ENCODE assay signal across 1 cellular context in genomic region chr2:166375736-166376487, GRCh38.
TF ChIP-seq lines count a peak whose summit lies in the region.

SCN9A (minus strand) TSS chr2:166375944; CDS start chr2:166311756, 64,188 bp downstream.

TF ChIP-seq in H1, 55 proteins besides CTCF, POLR2A, EP300 and RAD21 (continued from another document):
- TF ChIP-seq USF2 (IDR thresholded peaks at IDR 0.05; ENCODE audit: low read length) (no peak), CHD1 (IDR thresholded peaks at IDR 0.05; ENCODE audit: low read depth, low read length) (no peak), TAF1 (IDR thresholded peaks at IDR 0.05; ENCODE audit: low read depth, low read length) (peak; percentile 62), ASH2L (IDR thresholded peaks at IDR 0.05; ENCODE audit: low read length) (peak; percentile 96), BRCA1 (IDR thresholded peaks at IDR 0.05; ENCODE audit: low read depth, low read length) (no peak), PHF8 (conservative IDR thresholded peaks at IDR 0.05; ENCODE audit: low read depth, low read length) (peak; percentile 24), BCL11A (IDR thresholded peaks at IDR 0.05; ENCODE audit: low read depth in 2 of 2, low read length in 2 of 2) (no peak), TEAD4 (IDR thresholded peaks at IDR 0.05; ENCODE audit: low read depth, low read length) (no peak), TBP (IDR thresholded peaks at IDR 0.05; ENCODE audit: low read depth, low read length) (peak; percentile 22; the same call in 1 of the 2 replicates), CREB1 (IDR thresholded peaks at IDR 0.05) (peak; percentile 80), SIN3A (conservative IDR thresholded peaks at IDR 0.05 in 1 of 2, IDR thresholded peaks at IDR 0.05 in 1 of 2; ENCODE audit: low read depth in 1 of 2, low read length in 2 of 2) (peak; percentile 23 to 61; a peak in 1 of 4 replicates), TCF12 (IDR thresholded peaks at IDR 0.05; ENCODE audit: low read depth, low read length) (no peak), MAX (IDR thresholded peaks at IDR 0.05) (peak; percentile 23; the same call in 1 of the 2 replicates), YY1 (IDR thresholded peaks at IDR 0.05; ENCODE audit: low read depth, low read length) (peak; percentile 54; the same call in 1 of the 2 replicates), RBBP5 (IDR thresholded peaks at IDR 0.05; ENCODE audit: borderline replicate concordance, low read depth, low read length) (peak; percentile 99; the same call in 1 of the 2 replicates), JUND (IDR thresholded peaks at IDR 0.05; ENCODE audit: low read length) (no peak), CHD2 (IDR thresholded peaks at IDR 0.05; ENCODE audit: low read length) (no peak), TAF7 (optimal IDR thresholded peaks at IDR 0.05; ENCODE audit: borderline replicate concordance, low read depth, low read length) (peak; percentile 39), HDAC2 (IDR thresholded peaks at IDR 0.05; ENCODE audit: borderline replicate concordance in 1 of 2, low read depth in 2 of 2, low read length in 2 of 2) (peak; percentile 50 to 88; a peak in 3 of 4 replicates)
